ENCODE assay signal across 20 cellular contexts in genomic region chr3:147915057-147915456, GRCh38.
DNase-seq lines count a peak whose midpoint lies in the region; ATAC-seq and TF ChIP-seq lines count a peak whose summit lies in the region.
"Had no signal": no experiment of that assay in that cellular context is flagged by ENCODE, and none has a peak within 500 bp of the region (broad histone marks: within the 10 kb centered on the region; RNA-seq: fewer than 3 reads in every experiment).

No MANE protein-coding gene starts in this region.

- peak overlapping the region; percentile 67 for H3K27ac ChIP-seq in osteoblast (ENCODE audit: low read depth, low read length)
- H3K27ac ChIP-seq: RWPE1, spleen, thyroid gland had no signal

- peak overlapping the region; percentile 76 for H3K4me2 ChIP-seq in osteoblast (ENCODE audit: insufficient read depth, low read length)

- H3K79me2 ChIP-seq in osteoblast (ENCODE audit: insufficient read depth, low read length): no peaks in the 10 kb centered on the region

- DNase-seq in GM12865 (ENCODE audit: low read depth) (peak; percentile 53), amniotic epithelial cell (ENCODE audit: low read depth) (peak; percentile 2), osteoblast (ENCODE audit: insufficient read length, low spot score, missing footprints) (no peak), kidney tubule cell (ENCODE audit: low spot score) (no peak), activated gamma-delta T cell (lab: John Stamatoyannopoulos, UW) (no peak), pons (ENCODE audit: low spot score) (no peak)
- no peak for DNase-seq in stimulated activated CD8-positive, alpha-beta memory T cell treated with anti-CD3 and anti-CD28 coated beads, Interleukin-4, amount 100 ng/mL, for 48 hours
- DNase-seq: activated CD4-positive, alpha-beta T cell treated with anti-CD3 and anti-CD28 coated beads, Interleukin-2, amount 10 ng/mL, durations not matched to agents 7 days and 5 days; activated naive CD4-positive, alpha-beta T cell treated with Interleukin-2 at 50 U/mL for 16 hours; BE2C; erythroblast; GF-D8; NCI-H1092 treated with DMSO at 0.1 percent for 48 hours; NCI-H774; spleen; thyroid gland had no signal

- TF ChIP-seq CTCF in GM12865 (IDR thresholded peaks at IDR 0.05; ENCODE audit: insufficient read depth, low read depth, low read length, missing control alignments): no peak
- no peak for TF ChIP-seq CTCF in osteoblast (IDR thresholded peaks at IDR 0.05; ENCODE audit: extremely low read depth, low read depth, low read length)

- no peaks in the 10 kb centered on the region for H3K27me3 ChIP-seq in osteoblast (ENCODE audit: insufficient read depth, low read length)
- H3K27me3 ChIP-seq: BE2C, spleen, thyroid gland had no signal

- ATAC-seq in HG02642 (IDR thresholded peaks at IDR 0.05; ENCODE audit: poor library complexity, unreplicated experiment): peak; percentile 55
- ATAC-seq: natural killer cell treated with Interleukin-12 subunit alpha and Interleukin-12 subunit beta and Interleukin-15 and Interleukin-18, amount 100 ng/mL, for 72 hours; stimulated activated effector memory CD8-positive, alpha-beta T cell treated with anti-CD3 and anti-CD28 coated beads, Interleukin-12 subunit alpha, Interleukin-12 subunit beta, amount 100 ng/mL, for 72 hours had no signal

- H3K4me3 ChIP-seq in GM12865 (ENCODE audit: low read depth, low read length): no peak overlapping the region
- peak overlapping the region; percentile 51 for H3K4me3 ChIP-seq in osteoblast (ENCODE audit: insufficient read depth, low read length)
- H3K4me3 ChIP-seq: spleen, thyroid gland had no signal

- H3K36me3 ChIP-seq in osteoblast (ENCODE audit: insufficient read depth, low read length): no peaks in the 10 kb centered on the region
- H3K36me3 ChIP-seq: BE2C, spleen, thyroid gland had no signal

- peaks cover 3% of the 10 kb centered on the region for H3K4me1 ChIP-seq in osteoblast (ENCODE audit: insufficient read depth, low read length)
- H3K4me1 ChIP-seq: BE2C, spleen, thyroid gland had no signal

- H2AFZ ChIP-seq in osteoblast (ENCODE audit: low read length): peak overlapping the region; percentile 50

- no peaks in the 10 kb centered on the region for H4K20me1 ChIP-seq in osteoblast (ENCODE audit: insufficient read depth, low read length)

- no peaks in the 10 kb centered on the region for H3K9me3 ChIP-seq in osteoblast (ENCODE audit: low read depth, low read length)
- H3K9me3 ChIP-seq: BE2C, thyroid gland had no signal

Comparison
In these comparisons a context has a peak if more than half of its experiments do, and no peak if none do; other contexts are left out.
1. DNase-seq: peak in GM12865 (single experiment) and amniotic epithelial cell (single experiment); none in osteoblast (single experiment), kidney tubule cell (single experiment), activated gamma-delta T cell (single experiment), pons (single experiment) and stimulated activated CD8-positive, alpha-beta memory T cell treated with anti-CD3 and anti-CD28 coated beads, Interleukin-4, amount 100 ng/mL, for 48 hours (single experiment).